In the genomic region with DNA sequence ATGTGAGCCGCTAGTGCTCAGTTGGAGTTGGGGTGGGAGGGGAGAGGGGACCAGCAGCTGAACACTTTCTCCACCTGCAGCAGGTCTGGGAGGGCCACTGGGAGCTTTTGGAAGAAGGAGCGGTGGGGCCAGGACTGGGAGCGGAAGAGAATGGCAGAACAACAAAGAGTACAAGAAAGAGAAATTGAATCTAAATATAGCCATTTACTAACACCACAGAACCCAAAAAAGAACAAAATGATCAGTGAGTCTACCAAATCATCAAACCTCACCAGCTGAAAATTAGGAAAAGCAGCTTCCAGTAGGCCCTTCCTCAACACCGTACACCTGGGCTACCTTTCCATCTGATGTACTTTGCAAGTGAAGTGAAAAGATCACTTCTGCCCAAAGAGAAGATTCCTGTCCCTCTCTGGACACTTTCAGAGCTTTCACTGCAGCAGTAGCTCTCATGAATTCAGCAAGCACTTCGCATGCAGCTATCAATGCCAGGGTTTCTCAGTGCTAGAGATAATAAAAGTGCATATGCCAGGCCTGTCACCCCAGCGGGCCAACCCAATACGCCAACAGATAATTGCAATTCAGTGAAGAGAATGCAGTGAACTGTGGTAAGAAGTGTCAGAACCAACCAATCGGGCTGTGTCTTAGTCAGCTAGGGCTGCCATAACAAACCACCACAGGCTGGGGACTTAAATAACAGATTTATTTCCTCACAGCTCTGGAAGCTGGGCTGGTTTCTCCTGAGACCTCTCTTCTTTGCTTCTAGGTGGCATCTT, we compare ENCODE assay signal across 13 cellular contexts. TPM values are rescaled to one million over a fixed set of nuclear protein-coding genes. Genes with fewer than 3 reads are reported as not detected.
A peak's percentile ranks its signal among the peaks of the same experiment; 100 is the strongest.
DNase-seq lines count a peak whose midpoint lies in the region; ATAC-seq and TF ChIP-seq lines count a peak whose summit lies in the region.
"Had no signal": no experiment of that assay in that cellular context is flagged by ENCODE, and none has a peak within 500 bp of the region (broad histone marks: within the 10 kb centered on the region; RNA-seq: fewer than 3 reads in every experiment).

No MANE protein-coding gene starts in this region.

- no peak for DNase-seq in activated CD8-positive, alpha-beta memory T cell treated with anti-CD3 and anti-CD28 coated beads, Interleukin-2, amount 10 ng/mL, durations not matched to agents 7 days and 5 days
- no peak for DNase-seq in activated CD8-positive, alpha-beta memory T cell treated with anti-CD3 and anti-CD28 coated beads for 24 hours
- DNase-seq in germinal center (ENCODE audit: low spot score) (peak; percentile 50), SHP77 treated with DMSO at 0.1 percent for 48 hours (lab: John Stamatoyannopoulos, UW) (no peak), esophagus squamous epithelium (lab: John Stamatoyannopoulos, UW) (no peak)
- DNase-seq in effector memory CD4-positive, alpha-beta T cell = no peak
- DNase-seq: ACHN; activated CD4-positive, CD25-positive, alpha-beta regulatory T cell treated with anti-CD3 and anti-CD28 coated beads, Interleukin-2, amount 50 U/mL, for 72 hours; foreskin melanocyte; OCI-M1 had no signal

- CTCF ChIA-PET in activated CD8-positive, alpha-beta memory T cell treated with anti-CD3 and anti-CD28 coated beads, Interleukin-2, amount 10 ng/mL, durations not matched to agents 7 days and 5 days (lab: Charles Lee) = interaction anchor here (1.0 kb wide), 1 partner anchor 88 kb away, joined by 3 read pairs; no protein-coding TSS in a partner anchor

- H3K4me1 ChIP-seq in OCI-LY3 (ENCODE audit: low read length) (peaks cover 46% of the 10 kb centered on the region), esophagus squamous epithelium (no peaks in the 10 kb centered on the region)
- no peaks in the 10 kb centered on the region for H3K4me1 ChIP-seq in effector memory CD4-positive, alpha-beta T cell (ENCODE audit: control insufficient read depth, insufficient read depth, low read length, poor library complexity, severe bottlenecking)

- H3K9me3 ChIP-seq in OCI-LY3 (ENCODE audit: insufficient read depth, low read length) (no peaks in the 10 kb centered on the region), esophagus squamous epithelium (no peaks in the 10 kb centered on the region)
- no peaks in the 10 kb centered on the region for H3K9me3 ChIP-seq in effector memory CD4-positive, alpha-beta T cell (ENCODE audit: control insufficient read depth, low read length)

- H3K36me3 ChIP-seq in OCI-LY3 (replicated peaks; ENCODE audit: low read depth, low read length) (no peaks in the 10 kb centered on the region), esophagus squamous epithelium (no peaks in the 10 kb centered on the region)
- no peaks in the 10 kb centered on the region for H3K36me3 ChIP-seq in effector memory CD4-positive, alpha-beta T cell (ENCODE audit: control insufficient read depth, insufficient read depth, low read length)

- H3K4me3 Mint-ChIP-seq in activated CD8-positive, alpha-beta memory T cell treated with anti-CD3 and anti-CD28 coated beads, Interleukin-2, amount 10 ng/mL, durations not matched to agents 7 days and 5 days = peak overlapping the region; percentile 46

- no peaks in the 10 kb centered on the region for H4K20me1 ChIP-seq in OCI-LY3 (ENCODE audit: insufficient read depth, low read length)

- peak; percentile 38 for ATAC-seq in activated CD8-positive, alpha-beta memory T cell treated with anti-CD3 and anti-CD28 coated beads, Interleukin-2, amount 10 ng/mL, durations not matched to agents 7 days and 5 days

- peak overlapping the region; percentile 45; the same call in 1 of the 2 replicates for H3K9ac ChIP-seq in OCI-LY3 (ENCODE audit: low read length)

- H3K79me2 ChIP-seq in OCI-LY3 (ENCODE audit: low read length) = no peaks in the 10 kb centered on the region

- H3K4me3 ChIP-seq in OCI-LY3 (ENCODE audit: low read length) = peak overlapping the region; percentile 70
- peak overlapping the region in 1 of 4 donors; percentile 36 for H3K4me3 ChIP-seq in esophagus squamous epithelium
- H3K4me3 ChIP-seq in effector memory CD4-positive, alpha-beta T cell (ENCODE audit: insufficient read depth, low read depth, low read length, poor library complexity, severe bottlenecking) = no peak overlapping the region

- H3K27ac ChIP-seq in OCI-LY3 (ENCODE audit: low read length) (peak overlapping the region; percentile 41), temporal lobe (ENCODE audit: low read depth, low read length) (peak overlapping the region; percentile 11), esophagus squamous epithelium (peak overlapping the region in 2 of 4 donors; percentile 8 to 17)
- no peak overlapping the region for H3K27ac ChIP-seq in effector memory CD4-positive, alpha-beta T cell (ENCODE audit: insufficient read depth, low read length, poor library complexity, severe bottlenecking)

- TF ChIP-seq POLR2A in esophagus squamous epithelium (IDR thresholded peaks at IDR 0.05) = no peak

- peak overlapping the region; percentile 36; the same call in 1 of the 2 replicates for H2AFZ ChIP-seq in OCI-LY3 (ENCODE audit: low read depth, low read length)

- H3K27ac Mint-ChIP-seq in activated CD8-positive, alpha-beta memory T cell treated with anti-CD3 and anti-CD28 coated beads, Interleukin-2, amount 10 ng/mL, durations not matched to agents 7 days and 5 days = peak overlapping the region; percentile 83

- no peak for TF ChIP-seq CTCF in OCI-LY3 (IDR thresholded peaks at IDR 0.05; ENCODE audit: low read depth, low read length)
- TF ChIP-seq CTCF in esophagus squamous epithelium (IDR thresholded peaks at IDR 0.05) = no peak

- intact Hi-C loops in esophagus squamous epithelium (cut with DNase I) = no loop called here

- peaks cover 59% of the 10 kb centered on the region for H3K4me1 Mint-ChIP-seq in activated CD8-positive, alpha-beta memory T cell treated with anti-CD3 and anti-CD28 coated beads, Interleukin-2, amount 10 ng/mL, durations not matched to agents 7 days and 5 days

- WGBS in esophagus squamous epithelium, 2 donors = 72 to 76% methylated on average over 7 to 8 of the region's 8 CpGs

- H3K9me3 Mint-ChIP-seq in activated CD8-positive, alpha-beta memory T cell treated with anti-CD3 and anti-CD28 coated beads, Interleukin-2, amount 10 ng/mL, durations not matched to agents 7 days and 5 days (ENCODE audit: low read depth) = no peaks in the 10 kb centered on the region

- peaks cover 12% of the 10 kb centered on the region for H3K36me3 Mint-ChIP-seq in activated CD8-positive, alpha-beta memory T cell treated with anti-CD3 and anti-CD28 coated beads, Interleukin-2, amount 10 ng/mL, durations not matched to agents 7 days and 5 days

- no peaks in the 10 kb centered on the region for H3K27me3 Mint-ChIP-seq in activated CD8-positive, alpha-beta memory T cell treated with anti-CD3 and anti-CD28 coated beads, Interleukin-2, amount 10 ng/mL, durations not matched to agents 7 days and 5 days

- H3K4me2 ChIP-seq in OCI-LY3 (ENCODE audit: low read length) = peak overlapping the region; percentile 87

- H3K27me3 ChIP-seq in OCI-LY3 (ENCODE audit: low read depth, low read length) = no peaks in the 10 kb centered on the region
- no peaks in the 10 kb centered on the region for H3K27me3 ChIP-seq in esophagus squamous epithelium
- H3K27me3 ChIP-seq in effector memory CD4-positive, alpha-beta T cell (replicated peaks; ENCODE audit: control insufficient read depth, insufficient read depth, low read length, poor library complexity, severe bottlenecking) = no peaks in the 10 kb centered on the region

RNA-seq across cellular contexts. Expression of gene LY86, which starts 0.6 kb away (rescaled TPM):
- total RNA-seq in activated CD8-positive, alpha-beta memory T cell treated with anti-CD3 and anti-CD28 coated beads, Interleukin-2, amount 10 ng/mL, durations not matched to agents 7 days and 5 days = 1 to 10 TPM; 1.2 to 1.7 TPM
- total RNA-seq in temporal lobe = 2.0 TPM
- total RNA-seq in esophagus squamous epithelium = 1 to 10 TPM in 2 of 4 donors, not detected in 2; 2.3 TPM
- total RNA-seq: MCF 10A had no signal
